29 cellular contexts compared by ENCODE assay signal in genomic region chr2:230958803-230959756, GRCh38. TPM values are rescaled to one million over a fixed set of nuclear protein-coding genes. Genes with fewer than 3 reads are reported as not detected.
DNase-seq lines count a peak whose midpoint lies in the region; ATAC-seq and TF ChIP-seq lines count a peak whose summit lies in the region.
"Had no signal": no experiment of that assay in that cellular context is flagged by ENCODE, and none has a peak within 500 bp of the region (broad histone marks: within the 10 kb centered on the region; RNA-seq: fewer than 3 reads in every experiment).

No MANE protein-coding gene starts in this region.

- no peak overlapping the region for H3K27ac ChIP-seq in trophoblast cell (ENCODE audit: low read depth, low read length)
- H3K27ac ChIP-seq: A549, BLaER1, brain microvascular endothelial cell, spleen, stomach, upper lobe of right lung had no signal

- H3K9me3 ChIP-seq in T-helper 17 cell (ENCODE audit: control insufficient read depth, low read length, poor library complexity, severe bottlenecking) (no peaks in the 10 kb centered on the region), trophoblast cell (ENCODE audit: insufficient read depth, low read depth, low read length) (peaks cover 3% of the 10 kb centered on the region)
- H3K9me3 ChIP-seq: A549, stomach, upper lobe of right lung had no signal

- H3K23ac ChIP-seq in trophoblast cell (ENCODE audit: low read length) = no peak overlapping the region

- H2AFZ ChIP-seq in trophoblast cell (ENCODE audit: insufficient read depth, low read length, poor library complexity) = no peak overlapping the region
- H2AFZ ChIP-seq: GM23338 had no signal

- H3K4ac ChIP-seq in trophoblast cell (ENCODE audit: low read depth, low read length) = no peak overlapping the region

- H3K4me3 ChIP-seq in trophoblast cell (ENCODE audit: low read depth, low read length) = no peak overlapping the region
- H3K4me3 ChIP-seq: A549, BLaER1, GM23338, lung, spleen, stomach, upper lobe of right lung had no signal

- no peak overlapping the region for H4K91ac ChIP-seq in trophoblast cell (ENCODE audit: low read depth, low read length)

- no peak overlapping the region for H3K14ac ChIP-seq in trophoblast cell (ENCODE audit: low read length)

- no peak overlapping the region for H3K18ac ChIP-seq in trophoblast cell (ENCODE audit: low read length)

- H2BK12ac ChIP-seq in trophoblast cell (ENCODE audit: low read length) = peak overlapping the region; percentile 48

- H3K27me3 Mint-ChIP-seq in activated CD8-positive, alpha-beta memory T cell treated with anti-CD3 and anti-CD28 coated beads, Interleukin-2, amount 10 ng/mL, durations not matched to agents 7 days and 5 days = peaks cover 74% of the 10 kb centered on the region
- H3K27me3 Mint-ChIP-seq in T-helper 17 cell (peaks cover 64% of the 10 kb centered on the region), brain (peaks cover 9% of the 10 kb centered on the region)

- no CpG with 5 or more reads among the region's 8 CpGs for WGBS in trophoblast cell (ENCODE audit: extremely low coverage, insufficient coverage, insufficient read length)

- CTCF ChIA-PET in activated CD8-positive, alpha-beta memory T cell treated with anti-CD3 and anti-CD28 coated beads, Interleukin-2, amount 10 ng/mL, durations not matched to agents 7 days and 5 days (lab: Charles Lee) = interaction anchor here (0.9 to 3.6 kb wide), 6 partner anchors 10 to 35 kb away, joined by 3 to 12 read pairs (median 4); partner anchors contain the start of gene GPR55

- H4K12ac ChIP-seq in trophoblast cell (ENCODE audit: low read depth, low read length) = no peak overlapping the region

- no peak overlapping the region for H3K9ac ChIP-seq in trophoblast cell (ENCODE audit: low read length)
- H3K9ac ChIP-seq: BLaER1 had no signal

- H3K79me1 ChIP-seq in trophoblast cell (ENCODE audit: low read length) = peaks cover 5% of the 10 kb centered on the region

- no peaks in the 10 kb centered on the region for H3K9me3 Mint-ChIP-seq in activated CD8-positive, alpha-beta memory T cell treated with anti-CD3 and anti-CD28 coated beads, Interleukin-2, amount 10 ng/mL, durations not matched to agents 7 days and 5 days (ENCODE audit: low read depth)
- peaks cover 0 to 3% (median 0%) of the 10 kb centered on the region in 5 experiments for H3K9me3 Mint-ChIP-seq in brain
- H3K9me3 Mint-ChIP-seq: IgD-negative memory B cell had no signal

- peak overlapping the region; percentile 95 for H3K27ac Mint-ChIP-seq in activated CD8-positive, alpha-beta memory T cell treated with anti-CD3 and anti-CD28 coated beads, Interleukin-2, amount 10 ng/mL, durations not matched to agents 7 days and 5 days
- no peak overlapping the region for H3K27ac Mint-ChIP-seq in T-helper 17 cell
- H3K27ac Mint-ChIP-seq in brain = no peak overlapping the region
- H3K27ac Mint-ChIP-seq: GM23338, IgD-negative memory B cell had no signal

- H3K4me2 ChIP-seq in trophoblast cell (ENCODE audit: low read length) = no peak overlapping the region
- H3K4me2 ChIP-seq: BLaER1, GM23338 had no signal

- DNase-seq in activated CD8-positive, alpha-beta memory T cell treated with anti-CD3 and anti-CD28 coated beads, Interleukin-2, amount 10 ng/mL, durations not matched to agents 7 days and 5 days = no peak
- DNase-seq in activated CD8-positive, alpha-beta memory T cell treated with anti-CD3 and anti-CD28 coated beads, Interleukin-2, amount 50 U/mL, for 4 hours = no peak
- no peak for DNase-seq in T-helper 17 cell
- peak in 1 of 2 donors; percentile 25 for DNase-seq in trophoblast cell
- DNase-seq in activated CD4-positive, alpha-beta T cell treated with anti-CD3 and anti-CD28 coated beads, Interleukin-2, amount 50 U/mL, for 1 hour = no peak
- no peak for DNase-seq in GOT3 (lab: John Stamatoyannopoulos, UW)
- DNase-seq: activated CD4-positive, alpha-beta T cell treated with anti-CD3 and anti-CD28 coated beads for 48 hours; brain microvascular endothelial cell; NCI-H2081 treated with DMSO at 0.1 percent for 48 hours; NCI-H446 treated with DMSO at 0.1 percent for 48 hours; OCI-M1; retina; spleen; stimulated activated CD4-positive, alpha-beta T cell treated with anti-CD3 and anti-CD28 coated beads, Interleukin-4, amount 100 ng/mL, for 1 hour; stomach; SW 1271; upper lobe of right lung had no signal

- no peak overlapping the region for H4K8ac ChIP-seq in trophoblast cell (ENCODE audit: low read depth, low read length)

- TF ChIP-seq CTCF in brain (conservative IDR thresholded peaks at IDR 0.05) = no peak

- H3K36me3 ChIP-seq in trophoblast cell (ENCODE audit: control insufficient read depth in 1 of 2, insufficient read depth in 2 of 2, low read length in 2 of 2) = no peaks in the 10 kb centered on the region
- H3K36me3 ChIP-seq: BLaER1, brain microvascular endothelial cell, spleen, stomach, upper lobe of right lung had no signal

- no peak overlapping the region for H2AK5ac ChIP-seq in trophoblast cell (ENCODE audit: low read length)

- H3K4me1 ChIP-seq in trophoblast cell (ENCODE audit: control insufficient read depth in 1 of 2, insufficient read depth in 2 of 2, low read length in 2 of 2) = peaks cover 10 to 11% of the 10 kb centered on the region in 2 experiments
- H3K4me1 ChIP-seq: upper lobe of right lung had no signal

- H3K79me2 ChIP-seq in trophoblast cell (ENCODE audit: control insufficient read depth, insufficient read depth, low read length, poor library complexity) = no peaks in the 10 kb centered on the region

- no peak overlapping the region for H2BK5ac ChIP-seq in trophoblast cell (ENCODE audit: low read depth, low read length, poor library complexity)

- peaks cover 35% of the 10 kb centered on the region for H3K36me3 Mint-ChIP-seq in activated CD8-positive, alpha-beta memory T cell treated with anti-CD3 and anti-CD28 coated beads, Interleukin-2, amount 10 ng/mL, durations not matched to agents 7 days and 5 days
- H3K36me3 Mint-ChIP-seq in T-helper 17 cell (ENCODE audit: low read depth) (no peaks in the 10 kb centered on the region), brain (no peaks in the 10 kb centered on the region)

- peak overlapping the region; percentile 52 for H2BK120ac ChIP-seq in trophoblast cell (ENCODE audit: insufficient read depth, low read length, poor library complexity)

- ATAC-seq in activated CD8-positive, alpha-beta memory T cell treated with anti-CD3 and anti-CD28 coated beads, Interleukin-2, amount 10 ng/mL, durations not matched to agents 7 days and 5 days = no peak
- no peak for ATAC-seq in T-helper 17 cell
- ATAC-seq in GM19328 (IDR thresholded peaks at IDR 0.05; ENCODE audit: unreplicated experiment) = no peak
- ATAC-seq: A549, GM23338, Right ventricle myocardium inferior, upper lobe of right lung had no signal

- no peaks in the 10 kb centered on the region for H3K27me3 ChIP-seq in trophoblast cell (ENCODE audit: insufficient read depth, low read length)
- H3K27me3 ChIP-seq: brain microvascular endothelial cell had no signal

- H3K4me3 Mint-ChIP-seq in activated CD8-positive, alpha-beta memory T cell treated with anti-CD3 and anti-CD28 coated beads, Interleukin-2, amount 10 ng/mL, durations not matched to agents 7 days and 5 days = peak overlapping the region; percentile 38
- peak overlapping the region; percentile 2 for H3K4me3 Mint-ChIP-seq in T-helper 17 cell
- H3K4me3 Mint-ChIP-seq in brain = peak overlapping the region in 4 of 5 experiments; percentile 21 to 74 (median 54)
- H3K4me3 Mint-ChIP-seq: GM23338 had no signal

- H3K4me1 Mint-ChIP-seq in activated CD8-positive, alpha-beta memory T cell treated with anti-CD3 and anti-CD28 coated beads, Interleukin-2, amount 10 ng/mL, durations not matched to agents 7 days and 5 days = peaks cover 55% of the 10 kb centered on the region
- H3K4me1 Mint-ChIP-seq in T-helper 17 cell (peaks cover 15% of the 10 kb centered on the region), brain (peaks cover 24% of the 10 kb centered on the region)

RNA-seq across cellular contexts. Expression of gene GPR55, which starts 34.0 kb away (rescaled TPM):
- total RNA-seq in activated CD8-positive, alpha-beta memory T cell treated with anti-CD3 and anti-CD28 coated beads, Interleukin-2, amount 10 ng/mL, durations not matched to agents 7 days and 5 days = 10 to 100 TPM; 42.1 to 58.8 TPM
- total RNA-seq in T-helper 17 cell = 1 to 10 TPM; 3.8 to 8.3 TPM
- 0.08 TPM for polyA plus RNA-seq in brain (ENCODE audit: insufficient read depth, low read depth, low replicate concordance)
- 0.07 and 0.08 TPM in 2 replicates for polyA plus RNA-seq in trophoblast cell (2013)
- total RNA-seq: Daoy, GM23338, MCF 10A, osteoblast, Right ventricle myocardium inferior had no signal
- polyA plus RNA-seq: A549, GM23338, keratinocyte had no signal

RNA-seq across cellular contexts. Expression of gene SPATA3, which starts 36.8 kb away (rescaled TPM):
- 1 to 10 TPM in 1 of 2 experiments, under 1 TPM in 1; 0.44 to 1.2 TPM for total RNA-seq in activated CD8-positive, alpha-beta memory T cell treated with anti-CD3 and anti-CD28 coated beads, Interleukin-2, amount 10 ng/mL, durations not matched to agents 7 days and 5 days
- total RNA-seq in T-helper 17 cell = not detected
- not detected for polyA plus RNA-seq in brain (ENCODE audit: insufficient read depth, low read depth, low replicate concordance)
- 0.31 and 0.37 TPM in 2 replicates for polyA plus RNA-seq in trophoblast cell (2013)
- total RNA-seq: Daoy, GM23338, lung, MCF 10A, osteoblast, Right ventricle myocardium inferior, spleen, stomach, upper lobe of right lung had no signal
- polyA plus RNA-seq: A549, GM23338, IgD-negative memory B cell, keratinocyte, lung, spleen, stomach had no signal

Comparison
In these comparisons a context has a peak if more than half of its experiments do, and no peak if none do; other contexts are left out.
1. H3K4me3 Mint-ChIP-seq: peak in every context shown above with its lines; median percentile 54 in brain; 38 in activated CD8-positive, alpha-beta memory T cell treated with anti-CD3 and anti-CD28 coated beads, Interleukin-2, amount 10 ng/mL, durations not matched to agents 7 days and 5 days; 2 in T-helper 17 cell.
2. RNA of gene GPR55, which starts 34.0 kb away (total RNA-seq): 42.1 to 58.8 TPM in activated CD8-positive, alpha-beta memory T cell treated with anti-CD3 and anti-CD28 coated beads, Interleukin-2, amount 10 ng/mL, durations not matched to agents 7 days and 5 days; 3.8 to 8.3 TPM in T-helper 17 cell; every median in the first group is over 4 times any median in the second.